8 cellular contexts compared by ENCODE assay signal in the genomic region with DNA sequence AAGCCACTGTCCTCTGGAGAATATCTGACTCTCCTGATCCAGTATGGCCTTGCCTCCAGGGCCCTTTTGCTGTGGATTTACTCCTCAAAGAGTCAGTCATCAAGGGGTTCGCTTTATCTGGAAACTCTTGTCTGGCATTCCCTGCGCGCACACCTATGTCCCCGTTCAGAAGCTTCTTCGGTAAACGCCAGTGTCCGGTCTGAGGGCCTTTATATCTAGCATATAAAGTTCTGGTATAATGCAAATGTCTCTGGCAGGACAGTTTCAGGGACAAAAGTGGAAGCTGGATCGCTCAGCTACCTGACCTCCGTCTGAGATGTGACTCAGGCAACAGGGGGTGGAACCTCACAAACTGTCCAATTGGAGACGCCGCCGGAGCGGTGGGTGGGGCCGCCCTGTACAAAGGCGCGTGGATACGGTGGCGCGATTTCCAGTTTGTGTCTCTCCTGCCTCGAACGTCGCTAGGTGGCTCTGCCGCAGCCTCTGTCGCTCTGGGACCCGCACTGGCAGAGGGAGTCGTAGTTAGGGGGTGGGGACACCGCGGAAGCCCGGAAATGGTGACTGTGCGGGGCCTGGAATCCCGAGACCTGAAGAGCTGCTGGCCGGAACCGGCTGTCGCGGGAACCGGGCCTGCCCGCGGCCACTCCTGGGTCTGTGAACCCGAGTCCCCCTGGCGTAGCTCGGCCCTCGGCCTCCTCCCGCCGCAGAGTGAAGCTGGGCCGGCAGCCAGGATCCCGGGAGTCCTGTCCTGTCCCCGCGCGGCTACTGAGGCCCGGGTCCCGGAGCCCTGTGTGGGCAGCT. TPM values are rescaled to one million over a fixed set of nuclear protein-coding genes. Genes with fewer than 3 reads are reported as not detected.
DNase-seq lines count a peak whose midpoint lies in the region; ATAC-seq, FAIRE-seq and TF ChIP-seq lines count a peak whose summit lies in the region.

No MANE protein-coding gene starts in this region.

- H3K4me3 ChIP-seq in HUES48 (ENCODE audit: low read depth, low read length) (peak overlapping the region; percentile 67), Peyer's patch (peak overlapping the region; percentile 53 to 74 (median 67))

- H3K4me1 ChIP-seq in HUES48 (ENCODE audit: control insufficient read depth, insufficient read depth, low read length) (peaks cover 3% of the 10 kb centered on the region; the same call in 1 of the 2 replicates), Peyer's patch (peaks cover 0 to 8% (median 1%) of the 10 kb centered on the region in 4 donors)

- H3K36me3 ChIP-seq in HUES48 (ENCODE audit: control insufficient read depth, insufficient read depth, low read length) (no peaks in the 10 kb centered on the region), Peyer's patch (no peaks in the 10 kb centered on the region)

- H3K4me1 Mint-ChIP-seq in naive thymus-derived CD8-positive, alpha-beta T cell, result peaks cover 7 to 19% (median 15%) of the 10 kb centered on the region in 4 donors
- H3K4me1 Mint-ChIP-seq in stimulated activated memory B cell treated with anti-CD40 and anti-IgM and Interleukin-4, amounts not matched to agents 10 μg/mL and 1 μg/mL and 100 μg/mL, for 72 hours, result peaks cover 23% of the 10 kb centered on the region

- H3K27me3 Mint-ChIP-seq in naive thymus-derived CD8-positive, alpha-beta T cell, result peaks cover 0 to 2% (median 0%) of the 10 kb centered on the region in 5 donors
- H3K27me3 Mint-ChIP-seq in stimulated activated memory B cell treated with anti-CD40 and anti-IgM and Interleukin-4, amounts not matched to agents 10 μg/mL and 1 μg/mL and 100 μg/mL, for 72 hours, result no peaks in the 10 kb centered on the region

- H3K9me3 ChIP-seq in HUES48 (ENCODE audit: control insufficient read depth, insufficient read depth, low read length) (no peaks in the 10 kb centered on the region), Peyer's patch (no peaks in the 10 kb centered on the region)

- peak overlapping the region; percentile 66 to 98 (median 96) for H3K27ac Mint-ChIP-seq in naive thymus-derived CD8-positive, alpha-beta T cell
- peak overlapping the region; percentile 78 for H3K27ac Mint-ChIP-seq in stimulated activated memory B cell treated with anti-CD40 and anti-IgM and Interleukin-4, amounts not matched to agents 10 μg/mL and 1 μg/mL and 100 μg/mL, for 72 hours

- peak overlapping the region; percentile 70 for H3K9ac ChIP-seq in HUES48 (ENCODE audit: low read depth, low read length)

- TF ChIP-seq CTCF in Peyer's patch (IDR thresholded peaks at IDR 0.05), result peak in 4 of 6 experiments; percentile 34 to 50 (median 40)

- H3K36me3 Mint-ChIP-seq in naive thymus-derived CD8-positive, alpha-beta T cell, result peaks cover 0 to 5% (median 0%) of the 10 kb centered on the region in 3 donors
- no peaks in the 10 kb centered on the region for H3K36me3 Mint-ChIP-seq in stimulated activated memory B cell treated with anti-CD40 and anti-IgM and Interleukin-4, amounts not matched to agents 10 μg/mL and 1 μg/mL and 100 μg/mL, for 72 hours

- ATAC-seq in naive thymus-derived CD8-positive, alpha-beta T cell, result peak; percentile 98 to 99
- peak; percentile 100 for ATAC-seq in stimulated activated memory B cell treated with anti-CD40 and anti-IgM and Interleukin-4, amounts not matched to agents 10 μg/mL and 1 μg/mL and 100 μg/mL, for 72 hours

- DNase-seq in Ammon's horn (ENCODE audit: low spot score) (peak; percentile 99), GM19239 (ENCODE audit: insufficient read length, low spot score) (peak; percentile 64), Peyer's patch (peak; percentile 96 to 99 (median 97)), fibroblast of peridontal ligament (ENCODE audit: extremely low read depth) (peak; percentile 61)
- DNase-seq in activated T-helper 9 cell treated with anti-CD3 and anti-CD28 coated beads, Interleukin-2, amount 50 U/mL, for 16 hours (ENCODE audit: low read depth), result peak; percentile 90
- DNase-seq in naive thymus-derived CD8-positive, alpha-beta T cell, result peak; percentile 83 to 97 (median 92)

- no peaks in the 10 kb centered on the region for H3K9me3 Mint-ChIP-seq in naive thymus-derived CD8-positive, alpha-beta T cell
- H3K9me3 Mint-ChIP-seq in stimulated activated memory B cell treated with anti-CD40 and anti-IgM and Interleukin-4, amounts not matched to agents 10 μg/mL and 1 μg/mL and 100 μg/mL, for 72 hours, result no peaks in the 10 kb centered on the region

- H3K27ac ChIP-seq in HUES48 (ENCODE audit: low read depth, low read length) (peak overlapping the region; percentile 82), Peyer's patch (peak overlapping the region; percentile 76 to 89 (median 83))

- no peaks in the 10 kb centered on the region for H3K27me3 ChIP-seq in HUES48 (ENCODE audit: control insufficient read depth, insufficient read depth, low read length)
- H3K27me3 ChIP-seq in Peyer's patch, result no peaks in the 10 kb centered on the region

- FAIRE-seq in GM19239 (lab: Jason Lieb, UNC), result peak; percentile 95

- POLR2A ChIA-PET in naive thymus-derived CD8-positive, alpha-beta T cell (lab: Charles Lee), result interaction anchor here (0.6 to 1.9 kb wide), 24 partner anchors 9 to 355 kb away, joined by 3 to 17 read pairs (median 4); a partner anchor contains a TSS

- TF ChIP-seq POLR2A in Peyer's patch (IDR thresholded peaks at IDR 0.05), result peak; percentile 52 to 73

- peak overlapping the region; percentile 82 to 98 (median 93) for H3K4me3 Mint-ChIP-seq in naive thymus-derived CD8-positive, alpha-beta T cell
- H3K4me3 Mint-ChIP-seq in stimulated activated memory B cell treated with anti-CD40 and anti-IgM and Interleukin-4, amounts not matched to agents 10 μg/mL and 1 μg/mL and 100 μg/mL, for 72 hours, result peak overlapping the region; percentile 84

RNA-seq across cellular contexts. Expression of a gene that starts 10.6 kb away (rescaled TPM):
- total RNA-seq in Peyer's patch, result 1 to 10 TPM; 1.8 to 3.7 (median 3.3) TPM
- 1 to 10 TPM; 6.4 to 7.7 TPM for total RNA-seq in naive thymus-derived CD8-positive, alpha-beta T cell
- polyA plus RNA-seq in naive thymus-derived CD8-positive, alpha-beta T cell, result 1 to 10 TPM in 2 of 3 donors, under 1 TPM in 1; 0.60 to 2.8 (median 1.3) TPM

RNA-seq across cellular contexts. Expression of a gene that starts 54.4 kb away (rescaled TPM):
- 10 to 100 TPM in 1 of 4 donors, 1 to 10 TPM in 3; 6.3 to 10.7 (median 7.5) TPM for total RNA-seq in Peyer's patch
- 1 to 10 TPM; 5.1 to 6.1 TPM for total RNA-seq in naive thymus-derived CD8-positive, alpha-beta T cell
- 1 to 10 TPM; 1.1 to 3.6 (median 2.0) TPM for polyA plus RNA-seq in naive thymus-derived CD8-positive, alpha-beta T cell

RNA-seq across cellular contexts. Expression of a gene that starts 56.1 kb away (rescaled TPM):
- 10 to 100 TPM; 25.2 to 36.9 (median 29.2) TPM for total RNA-seq in Peyer's patch
- 10 to 100 TPM; 35.4 to 38.4 TPM for total RNA-seq in naive thymus-derived CD8-positive, alpha-beta T cell
- polyA plus RNA-seq in naive thymus-derived CD8-positive, alpha-beta T cell, result 10 to 100 TPM in 2 of 3 donors, 1 to 10 TPM in 1; 8.9 to 12.3 (median 10.0) TPM

Comparison
In these comparisons a context has a peak if more than half of its experiments do, and no peak if none do; other contexts are left out.
1. Peak in every context shown above with its lines: DNase-seq, ATAC-seq, H3K4me3 ChIP-seq and H3K27ac ChIP-seq.